In the genomic region with DNA sequence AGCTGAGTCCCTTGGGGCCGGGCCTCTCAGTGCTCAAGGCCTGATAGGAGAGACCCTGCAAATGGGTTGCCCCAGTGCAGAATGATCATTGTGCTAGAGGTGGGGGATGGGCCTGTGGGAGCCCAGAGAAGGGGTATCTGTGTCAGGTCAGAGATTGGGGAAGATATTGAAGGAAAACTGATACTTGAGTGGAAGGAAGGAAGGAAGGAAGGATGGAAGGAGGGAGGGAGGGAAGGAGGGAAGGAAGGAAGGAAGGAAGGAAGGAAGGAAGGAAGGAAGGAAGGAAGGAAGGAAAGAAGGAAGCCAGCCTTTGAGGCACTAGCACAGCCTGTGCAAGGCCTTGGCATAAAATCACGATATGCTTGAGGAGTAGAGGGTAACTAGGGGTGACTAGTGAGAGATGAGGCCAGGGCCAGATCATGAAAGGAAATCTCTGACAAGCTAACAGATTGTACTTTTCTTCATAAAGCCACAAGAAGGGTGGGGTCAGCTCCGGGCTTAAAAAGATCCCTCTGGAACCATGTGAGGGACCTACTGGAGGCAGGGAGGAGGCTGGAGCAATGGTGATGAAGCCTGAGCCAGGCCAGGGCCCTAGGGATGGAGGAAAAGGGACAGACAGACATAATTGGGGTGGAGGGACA, we compare ENCODE assay signal across 28 cellular contexts. TPM values are rescaled to one million over a fixed set of nuclear protein-coding genes. Genes with fewer than 3 reads are reported as not detected.
DNase-seq lines count a peak whose midpoint lies in the region; ATAC-seq and TF ChIP-seq lines count a peak whose summit lies in the region.
"Had no signal": no experiment of that assay in that cellular context is flagged by ENCODE, and none has a peak within 500 bp of the region (broad histone marks: within the 10 kb centered on the region; RNA-seq: fewer than 3 reads in every experiment).

No MANE protein-coding gene starts in this region.

- ATAC-seq in memory B cell (ENCODE audit: low read depth), result no peak
- no peak for ATAC-seq in stimulated activated naive B cell treated with anti-CD40 and anti-IgM and Interleukin-4, amounts not matched to agents 10 μg/mL and 1 μg/mL and 100 μg/mL, for 72 hours (replicated peaks)
- ATAC-seq: psoas muscle, WTC11 had no signal

- no peak for TF ChIP-seq CTCF in Loucy (conservative IDR thresholded peaks at IDR 0.05; ENCODE audit: low read length)

- H3K27ac Mint-ChIP-seq in activated naive CD4-positive, alpha-beta T cell treated with anti-CD3 and anti-CD28 coated beads, Interleukin-2, amount 50 U/mL, for 24 hours, result no peak overlapping the region
- peak overlapping the region; percentile 56 for H3K27ac Mint-ChIP-seq in memory B cell
- H3K27ac Mint-ChIP-seq in stimulated activated naive B cell treated with anti-CD40 and anti-IgM and Interleukin-4, amounts not matched to agents 10 μg/mL and 1 μg/mL and 100 μg/mL, for 72 hours, result peak overlapping the region; percentile 31
- H3K27ac Mint-ChIP-seq: type B pancreatic cell, WTC11 had no signal

- H3K27me3 ChIP-seq in Loucy (ENCODE audit: insufficient read depth, low read length, poor library complexity, severe bottlenecking), result no peaks in the 10 kb centered on the region

- H3K9me2 ChIP-seq in Loucy (replicated peaks; ENCODE audit: low read depth, low read length), result no peaks in the 10 kb centered on the region

- no peaks in the 10 kb centered on the region for H3K27me3 Mint-ChIP-seq in activated naive CD4-positive, alpha-beta T cell treated with anti-CD3 and anti-CD28 coated beads, Interleukin-2, amount 50 U/mL, for 24 hours
- peaks cover 1% of the 10 kb centered on the region for H3K27me3 Mint-ChIP-seq in memory B cell
- H3K27me3 Mint-ChIP-seq in stimulated activated naive B cell treated with anti-CD40 and anti-IgM and Interleukin-4, amounts not matched to agents 10 μg/mL and 1 μg/mL and 100 μg/mL, for 72 hours, result peaks cover 0 to 4% of the 10 kb centered on the region in 2 donors

- no peak overlapping the region for H3K4me3 ChIP-seq in Loucy (ENCODE audit: low read length, poor library complexity, severe bottlenecking)
- H3K4me3 ChIP-seq: esophagus muscularis mucosa, left ventricle myocardium inferior, psoas muscle, sigmoid colon had no signal

- peaks cover 49% of the 10 kb centered on the region for H3K4me1 Mint-ChIP-seq in activated naive CD4-positive, alpha-beta T cell treated with anti-CD3 and anti-CD28 coated beads, Interleukin-2, amount 50 U/mL, for 24 hours
- peaks cover 44% of the 10 kb centered on the region for H3K4me1 Mint-ChIP-seq in memory B cell
- peaks cover 46 to 82% of the 10 kb centered on the region in 2 donors for H3K4me1 Mint-ChIP-seq in stimulated activated naive B cell treated with anti-CD40 and anti-IgM and Interleukin-4, amounts not matched to agents 10 μg/mL and 1 μg/mL and 100 μg/mL, for 72 hours

- no peaks in the 10 kb centered on the region for H3K9me3 ChIP-seq in Loucy (ENCODE audit: insufficient read depth, low read depth, low read length)
- H3K9me3 ChIP-seq: esophagus muscularis mucosa, left ventricle myocardium inferior, psoas muscle, sigmoid colon had no signal

- H3K9me3 Mint-ChIP-seq in activated naive CD4-positive, alpha-beta T cell treated with anti-CD3 and anti-CD28 coated beads, Interleukin-2, amount 50 U/mL, for 24 hours, result no peaks in the 10 kb centered on the region
- H3K9me3 Mint-ChIP-seq in memory B cell, result peaks cover 1% of the 10 kb centered on the region
- no peaks in the 10 kb centered on the region for H3K9me3 Mint-ChIP-seq in stimulated activated naive B cell treated with anti-CD40 and anti-IgM and Interleukin-4, amounts not matched to agents 10 μg/mL and 1 μg/mL and 100 μg/mL, for 72 hours
- H3K9me3 Mint-ChIP-seq: type B pancreatic cell, WTC11 had no signal

- H3K36me3 ChIP-seq in Loucy (ENCODE audit: insufficient read depth, low read length), result no peaks in the 10 kb centered on the region
- H3K36me3 ChIP-seq: esophagus muscularis mucosa, left ventricle myocardium inferior, sigmoid colon had no signal

- no peaks in the 10 kb centered on the region for H4K20me1 ChIP-seq in Loucy (ENCODE audit: insufficient read depth, low read length, poor library complexity, severe bottlenecking)

- no peaks in the 10 kb centered on the region for H3K36me3 Mint-ChIP-seq in activated naive CD4-positive, alpha-beta T cell treated with anti-CD3 and anti-CD28 coated beads, Interleukin-2, amount 50 U/mL, for 24 hours
- no peaks in the 10 kb centered on the region for H3K36me3 Mint-ChIP-seq in memory B cell
- no peaks in the 10 kb centered on the region for H3K36me3 Mint-ChIP-seq in stimulated activated naive B cell treated with anti-CD40 and anti-IgM and Interleukin-4, amounts not matched to agents 10 μg/mL and 1 μg/mL and 100 μg/mL, for 72 hours
- H3K36me3 Mint-ChIP-seq: type B pancreatic cell, WTC11 had no signal

- H3K4me2 ChIP-seq in Loucy (ENCODE audit: low read depth, low read length, poor library complexity, severe bottlenecking), result peak overlapping the region; percentile 19

- H3K9ac ChIP-seq in Loucy (ENCODE audit: low read depth, low read length, poor library complexity, severe bottlenecking), result peak overlapping the region; percentile 1

- DNase-seq in activated naive CD4-positive, alpha-beta T cell (lab: John Stamatoyannopoulos, UW), result no peak
- no peak for DNase-seq in memory B cell (ENCODE audit: low spot score in 2 of 2)
- no peak for DNase-seq in stimulated activated naive B cell treated with anti-CD40 and anti-IgM and Interleukin-4, amounts not matched to agents 10 μg/mL and 1 μg/mL and 100 μg/mL, for 72 hours
- no peak for DNase-seq in activated CD4-positive, CD25-positive, alpha-beta regulatory T cell (lab: John Stamatoyannopoulos, UW)
- no peak for DNase-seq in effector CD4-positive, alpha-beta T cell
- DNase-seq in dermis blood vessel endothelial cell, result no peak
- DNase-seq: activated gamma-delta T cell; caudate nucleus; DND-41; foreskin fibroblast; left ventricle myocardium inferior; mesendoderm; MV-4-11; NCI-H1436 treated with DMSO at 0.1 percent for 48 hours; NCI-H345; NCI-H69; psoas muscle; Right ventricle myocardium superior; sigmoid colon; stimulated activated CD4-positive, alpha-beta T cell treated with anti-CD3 and anti-CD28 coated beads, Interleukin-4, amount 100 ng/mL, for 4 hours; substantia nigra had no signal

- H3F3A ChIP-seq in Loucy (ENCODE audit: low read depth), result no peaks in the 10 kb centered on the region

- peak overlapping the region; percentile 4 for H3K4me3 Mint-ChIP-seq in activated naive CD4-positive, alpha-beta T cell treated with anti-CD3 and anti-CD28 coated beads, Interleukin-2, amount 50 U/mL, for 24 hours
- no peak overlapping the region for H3K4me3 Mint-ChIP-seq in memory B cell
- no peak overlapping the region for H3K4me3 Mint-ChIP-seq in stimulated activated naive B cell treated with anti-CD40 and anti-IgM and Interleukin-4, amounts not matched to agents 10 μg/mL and 1 μg/mL and 100 μg/mL, for 72 hours
- H3K4me3 Mint-ChIP-seq: type B pancreatic cell, WTC11 had no signal

- no peaks in the 10 kb centered on the region for H3K79me2 ChIP-seq in Loucy (ENCODE audit: insufficient read depth, low read length)

- H2AFZ ChIP-seq in Loucy (ENCODE audit: low read length), result no peak overlapping the region

- H3K4me1 ChIP-seq in Loucy (ENCODE audit: insufficient read depth, low read length, poor library complexity, severe bottlenecking), result peaks cover 82% of the 10 kb centered on the region
- H3K4me1 ChIP-seq: esophagus muscularis mucosa, left ventricle myocardium inferior, psoas muscle, sigmoid colon had no signal

RNA-seq across cellular contexts. Expression of a gene that starts 11.4 kb away (rescaled TPM):
- total RNA-seq in dermis blood vessel endothelial cell, result not detected in 2 replicates
- total RNA-seq: activated CD8-positive, alpha-beta memory T cell treated with anti-CD3 and anti-CD28 coated beads for 36 hours; esophagus muscularis mucosa; left ventricle myocardium inferior; LHCN-M2; psoas muscle; Right ventricle myocardium superior; sigmoid colon had no signal

RNA-seq across cellular contexts. Expression of a gene that starts 13.4 kb away (rescaled TPM):
- not detected in 2 replicates for total RNA-seq in dermis blood vessel endothelial cell
- total RNA-seq: activated CD8-positive, alpha-beta memory T cell treated with anti-CD3 and anti-CD28 coated beads for 36 hours; esophagus muscularis mucosa; LHCN-M2; psoas muscle; Right ventricle myocardium superior; sigmoid colon had no signal

RNA-seq across cellular contexts. Expression of a gene that starts 23.8 kb away (rescaled TPM):
- total RNA-seq in dermis blood vessel endothelial cell, result not detected in 2 replicates
- total RNA-seq: esophagus muscularis mucosa, left ventricle myocardium inferior, LHCN-M2, psoas muscle, Right ventricle myocardium superior, sigmoid colon had no signal

RNA-seq across cellular contexts. Expression of a gene that starts 29.5 kb away (rescaled TPM):
- 0.17 and 0.42 TPM in 2 replicates for total RNA-seq in dermis blood vessel endothelial cell
- total RNA-seq: activated CD8-positive, alpha-beta memory T cell treated with anti-CD3 and anti-CD28 coated beads for 36 hours had no signal

RNA-seq across cellular contexts. Expression of a gene that starts 39.8 kb away (rescaled TPM):
- 143 and 169 TPM in 2 replicates for total RNA-seq in dermis blood vessel endothelial cell
